In the genomic region with DNA sequence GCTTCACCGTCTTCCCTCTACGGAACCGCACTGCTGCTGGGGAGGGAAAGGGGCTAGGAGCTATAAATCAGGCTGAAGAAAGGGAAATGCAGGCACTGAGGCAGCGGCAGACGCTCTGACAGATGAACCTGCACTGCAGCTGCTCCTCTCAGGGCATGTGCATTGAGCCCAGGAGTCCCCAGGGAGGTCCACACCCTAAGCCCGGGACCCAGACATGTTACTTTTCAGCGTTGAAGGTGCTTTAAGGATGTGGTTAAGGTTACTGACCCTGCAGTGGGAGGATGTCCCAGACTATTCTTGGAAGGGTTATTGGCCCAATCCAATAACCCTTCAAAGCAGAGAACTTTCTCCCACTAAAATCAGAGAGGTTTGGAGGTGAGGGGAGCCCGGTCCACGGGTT, we compare ENCODE assay signal across 11 cellular contexts.
A peak's percentile ranks its signal among the peaks of the same experiment; 100 is the strongest.
DNase-seq lines count a peak whose midpoint lies in the region; ATAC-seq and TF ChIP-seq lines count a peak whose summit lies in the region.
"Had no signal": no experiment of that assay in that cellular context is flagged by ENCODE, and none has a peak within 500 bp of the region (broad histone marks: within the 10 kb centered on the region; RNA-seq: fewer than 3 reads in every experiment).

No MANE protein-coding gene starts in this region.

- H3K36me3 Mint-ChIP-seq in stimulated activated effector memory CD8-positive, alpha-beta T cell treated with anti-CD3 and anti-CD28 coated beads, Interleukin-12 subunit alpha, Interleukin-12 subunit beta, amount 100 ng/mL, for 72 hours: no peaks in the 10 kb centered on the region
- H3K36me3 Mint-ChIP-seq in activated T-cell treated with anti-CD3 and anti-CD28 coated beads, Interleukin-2, amount 50 U/mL, for 24 hours (ENCODE audit: low read depth): no peaks in the 10 kb centered on the region

- no peaks in the 10 kb centered on the region for H3K9me3 ChIP-seq in psoas muscle

- H3K4me3 ChIP-seq in psoas muscle: no peak overlapping the region

- H3K4me1 ChIP-seq in psoas muscle: no peaks in the 10 kb centered on the region

- peaks cover 21% of the 10 kb centered on the region for H3K4me1 Mint-ChIP-seq in stimulated activated effector memory CD8-positive, alpha-beta T cell treated with anti-CD3 and anti-CD28 coated beads, Interleukin-12 subunit alpha, Interleukin-12 subunit beta, amount 100 ng/mL, for 72 hours
- no peaks in the 10 kb centered on the region for H3K4me1 Mint-ChIP-seq in activated T-cell treated with anti-CD3 and anti-CD28 coated beads, Interleukin-2, amount 50 U/mL, for 24 hours (ENCODE audit: low read depth)

- H3K4me3 Mint-ChIP-seq in stimulated activated effector memory CD8-positive, alpha-beta T cell treated with anti-CD3 and anti-CD28 coated beads, Interleukin-12 subunit alpha, Interleukin-12 subunit beta, amount 100 ng/mL, for 72 hours: no peak overlapping the region
- no peak overlapping the region for H3K4me3 Mint-ChIP-seq in activated T-cell treated with anti-CD3 and anti-CD28 coated beads, Interleukin-2, amount 50 U/mL, for 24 hours
- H3K4me3 Mint-ChIP-seq: nephron had no signal

- WGBS in psoas muscle, 3 donors: 60 to 64% (median 61%) methylated on average over 9 of the region's 9 CpGs

- H3K27me3 Mint-ChIP-seq in activated T-cell treated with anti-CD3 and anti-CD28 coated beads, Interleukin-2, amount 50 U/mL, for 24 hours: peaks cover 31% of the 10 kb centered on the region

- no peaks in the 10 kb centered on the region for H3K36me3 ChIP-seq in psoas muscle (ENCODE audit: insufficient read depth in 1 of 2, low read depth in 1 of 2)

- H3K27ac ChIP-seq in psoas muscle: no peak overlapping the region

- peak overlapping the region; percentile 38 for H3K27ac Mint-ChIP-seq in stimulated activated effector memory CD8-positive, alpha-beta T cell treated with anti-CD3 and anti-CD28 coated beads, Interleukin-12 subunit alpha, Interleukin-12 subunit beta, amount 100 ng/mL, for 72 hours
- H3K27ac Mint-ChIP-seq in activated T-cell treated with anti-CD3 and anti-CD28 coated beads, Interleukin-2, amount 50 U/mL, for 24 hours: no peak overlapping the region
- H3K27ac Mint-ChIP-seq: nephron had no signal

- H3K27me3 ChIP-seq in psoas muscle (ENCODE audit: insufficient read depth in 3 of 3, low read length in 2 of 3): peaks cover 0 to 8% (median 0%) of the 10 kb centered on the region in 3 donors

- peak; percentile 85 for ATAC-seq in GM18907 (IDR thresholded peaks at IDR 0.05; ENCODE audit: unreplicated experiment)
- ATAC-seq in GM21737 (IDR thresholded peaks at IDR 0.05; ENCODE audit: unreplicated experiment): peak; percentile 86
- ATAC-seq in HG03469 (IDR thresholded peaks at IDR 0.05; ENCODE audit: unreplicated experiment): peak; percentile 70
- ATAC-seq in stimulated activated effector memory CD8-positive, alpha-beta T cell treated with anti-CD3 and anti-CD28 coated beads, Interleukin-12 subunit alpha, Interleukin-12 subunit beta, amount 100 ng/mL, for 72 hours: no peak
- ATAC-seq in psoas muscle: no peak

- intact Hi-C loops in psoas muscle (cut with DNase I): no loop called here

- H3K9me3 Mint-ChIP-seq in stimulated activated effector memory CD8-positive, alpha-beta T cell treated with anti-CD3 and anti-CD28 coated beads, Interleukin-12 subunit alpha, Interleukin-12 subunit beta, amount 100 ng/mL, for 72 hours: no peaks in the 10 kb centered on the region
- H3K9me3 Mint-ChIP-seq in activated T-cell treated with anti-CD3 and anti-CD28 coated beads, Interleukin-2, amount 50 U/mL, for 24 hours: no peaks in the 10 kb centered on the region

- TF ChIP-seq CTCF in psoas muscle (IDR thresholded peaks at IDR 0.05): no peak

- no peak for DNase-seq in stimulated activated effector memory CD8-positive, alpha-beta T cell treated with anti-CD3 and anti-CD28 coated beads, Interleukin-12 subunit alpha, Interleukin-12 subunit beta, amount 100 ng/mL, for 72 hours (ENCODE audit: low spot score in 2 of 2)
- DNase-seq in retina (no peak), psoas muscle (no peak)
- no peak for DNase-seq in activated T-cell treated with anti-CD3 and anti-CD28 coated beads, Interleukin-2, amount 50 U/mL, for 24 hours
- DNase-seq: DMS79; H7; stimulated activated CD4-positive, alpha-beta T cell treated with anti-CD3 and anti-CD28 coated beads, Interleukin-2, amount 100 ng/mL, for 24 hours had no signal

Comparison
In these comparisons a context has a peak if more than half of its experiments do, and no peak if none do; other contexts are left out.
1. ATAC-seq: peak in GM18907 (single experiment), GM21737 (single experiment) and HG03469 (single experiment); none in stimulated activated effector memory CD8-positive, alpha-beta T cell treated with anti-CD3 and anti-CD28 coated beads, Interleukin-12 subunit alpha, Interleukin-12 subunit beta, amount 100 ng/mL, for 72 hours (single experiment) and psoas muscle (0 of 4).